In the genomic region with DNA sequence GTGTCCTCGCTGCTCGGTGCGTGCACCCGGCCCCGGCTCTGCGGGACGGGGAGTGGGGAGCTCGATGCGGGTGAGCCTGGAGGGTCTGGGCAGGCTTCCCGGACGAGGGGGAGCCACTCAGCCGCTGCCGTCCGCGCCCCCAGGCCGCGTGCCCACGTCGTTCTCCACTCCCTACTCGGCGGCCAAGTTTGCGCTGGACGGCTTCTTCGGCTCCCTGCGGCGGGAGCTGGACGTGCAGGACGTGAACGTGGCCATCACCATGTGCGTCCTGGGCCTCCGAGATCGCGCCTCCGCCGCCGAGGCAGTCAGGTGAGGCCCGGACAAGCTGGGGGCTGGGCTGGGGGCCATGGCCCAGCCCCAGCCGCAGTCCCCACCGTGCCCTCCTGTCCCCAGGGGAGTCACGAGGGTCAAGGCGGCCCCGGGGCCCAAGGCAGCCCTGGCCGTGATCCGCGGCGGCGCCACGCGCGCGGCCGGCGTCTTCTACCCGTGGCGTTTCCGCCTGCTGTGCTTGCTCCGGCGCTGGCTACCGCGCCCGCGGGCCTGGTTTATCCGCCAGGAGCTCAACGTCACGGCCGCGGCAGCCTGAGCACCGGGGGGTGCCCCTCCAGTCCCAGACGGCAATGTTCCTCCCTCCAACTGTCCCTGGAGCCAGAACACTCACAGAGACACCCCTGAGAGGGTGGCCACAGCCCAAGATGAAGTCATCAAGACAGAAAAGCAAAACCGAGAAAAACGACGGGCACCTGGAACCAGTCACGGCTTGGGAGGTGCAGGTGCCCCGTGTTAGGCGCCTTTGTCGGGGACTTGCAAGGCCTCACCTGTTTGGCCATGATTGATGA, we compare ENCODE assay signal across 1 cellular context.
TF ChIP-seq lines count a peak whose summit lies in the region.

No MANE protein-coding gene starts in this region.

TF ChIP-seq in HEK293, 187 proteins besides CTCF, POLR2A, EP300 and RAD21 (continued from another document):
- peak; percentile 34 for TF ChIP-seq ZBTB26 (tag by site-specific recombination; optimal IDR thresholded peaks at IDR 0.05)
- TF ChIP-seq, protein P1, sequence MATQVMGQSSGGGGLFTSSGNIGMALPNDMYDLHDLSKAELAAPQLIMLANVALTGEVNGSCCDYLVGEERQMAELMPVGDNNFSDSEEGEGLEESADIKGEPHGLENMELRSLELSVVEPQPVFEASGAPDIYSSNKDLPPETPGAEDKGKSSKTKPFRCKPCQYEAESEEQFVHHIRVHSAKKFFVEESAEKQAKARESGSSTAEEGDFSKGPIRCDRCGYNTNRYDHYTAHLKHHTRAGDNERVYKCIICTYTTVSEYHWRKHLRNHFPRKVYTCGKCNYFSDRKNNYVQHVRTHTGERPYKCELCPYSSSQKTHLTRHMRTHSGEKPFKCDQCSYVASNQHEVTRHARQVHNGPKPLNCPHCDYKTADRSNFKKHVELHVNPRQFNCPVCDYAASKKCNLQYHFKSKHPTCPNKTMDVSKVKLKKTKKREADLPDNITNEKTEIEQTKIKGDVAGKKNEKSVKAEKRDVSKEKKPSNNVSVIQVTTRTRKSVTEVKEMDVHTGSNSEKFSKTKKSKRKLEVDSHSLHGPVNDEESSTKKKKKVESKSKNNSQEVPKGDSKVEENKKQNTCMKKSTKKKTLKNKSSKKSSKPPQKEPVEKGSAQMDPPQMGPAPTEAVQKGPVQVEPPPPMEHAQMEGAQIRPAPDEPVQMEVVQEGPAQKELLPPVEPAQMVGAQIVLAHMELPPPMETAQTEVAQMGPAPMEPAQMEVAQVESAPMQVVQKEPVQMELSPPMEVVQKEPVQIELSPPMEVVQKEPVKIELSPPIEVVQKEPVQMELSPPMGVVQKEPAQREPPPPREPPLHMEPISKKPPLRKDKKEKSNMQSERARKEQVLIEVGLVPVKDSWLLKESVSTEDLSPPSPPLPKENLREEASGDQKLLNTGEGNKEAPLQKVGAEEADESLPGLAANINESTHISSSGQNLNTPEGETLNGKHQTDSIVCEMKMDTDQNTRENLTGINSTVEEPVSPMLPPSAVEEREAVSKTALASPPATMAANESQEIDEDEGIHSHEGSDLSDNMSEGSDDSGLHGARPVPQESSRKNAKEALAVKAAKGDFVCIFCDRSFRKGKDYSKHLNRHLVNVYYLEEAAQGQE (tag by site-specific recombination; IDR thresholded peaks at IDR 0.05): peak; percentile 40; the same call in 1 of the 2 replicates
- no peak for TF ChIP-seq ZBTB8A (tag by site-specific recombination; IDR thresholded peaks at IDR 0.05)
- no peak for TF ChIP-seq ZNF514 (tag by site-specific recombination; IDR thresholded peaks at IDR 0.05)
- TF ChIP-seq ZNF639 (tag by site-specific recombination; IDR thresholded peaks at IDR 0.05): no peak
- TF ChIP-seq WT1 (tag by site-specific recombination; IDR thresholded peaks at IDR 0.05): no peak
- TF ChIP-seq ZNF707 (tag by site-specific recombination; IDR thresholded peaks at IDR 0.05): no peak
- TF ChIP-seq KLF7 (tag by site-specific recombination; IDR thresholded peaks at IDR 0.05; ENCODE audit: borderline replicate concordance): no peak
- no peak for TF ChIP-seq SP2 (tag by site-specific recombination; IDR thresholded peaks at IDR 0.05)
- no peak for TF ChIP-seq ZSCAN16 (tag by site-specific recombination; IDR thresholded peaks at IDR 0.05)
- TF ChIP-seq ZBTB48 (tag by site-specific recombination; IDR thresholded peaks at IDR 0.05): no peak
